Comparison of ENCODE assay signal across 9 cellular contexts in genomic region chr16:88681084-88681680, GRCh38. TPM values are rescaled to one million over a fixed set of nuclear protein-coding genes. Genes with fewer than 3 reads are reported as not detected.
DNase-seq lines count a peak whose midpoint lies in the region; ATAC-seq and TF ChIP-seq lines count a peak whose summit lies in the region.
"Had no signal": no experiment of that assay in that cellular context is flagged by ENCODE, and none has a peak within 500 bp of the region (broad histone marks: within the 10 kb centered on the region; RNA-seq: fewer than 3 reads in every experiment).

No MANE protein-coding gene starts in this region.

- H3K27ac Mint-ChIP-seq in osteocyte (ENCODE audit: unreplicated experiment): no peak overlapping the region

- peaks cover 2% of the 10 kb centered on the region for H3K4me1 Mint-ChIP-seq in osteocyte (ENCODE audit: unreplicated experiment)

- peak; percentile 20 for TF ChIP-seq CTCF in osteocyte (IDR thresholded peaks at IDR 0.05)
- no peak for TF ChIP-seq CTCF in omental fat pad (IDR thresholded peaks at IDR 0.05)

- no peak for ATAC-seq in omental fat pad (ENCODE audit: low FRiP score)
- ATAC-seq in HG02763 (IDR thresholded peaks at IDR 0.05; ENCODE audit: unreplicated experiment): no peak

- H3K27me3 Mint-ChIP-seq in osteocyte (ENCODE audit: unreplicated experiment): peaks cover 20% of the 10 kb centered on the region

- DNase-seq in stimulated activated CD4-positive, alpha-beta T cell treated with anti-CD3 and anti-CD28 coated beads, Interleukin-15, amount 100 ng/mL, for 24 hours: peak; percentile 66
- DNase-seq in stimulated activated CD4-positive, alpha-beta T cell treated with anti-CD3 and anti-CD28 coated beads, Interleukin-2, amount 100 ng/mL, for 48 hours: no peak
- DNase-seq in OCI-M1 (lab: John Stamatoyannopoulos, UW) (peak; percentile 21), caudate nucleus (lab: John Stamatoyannopoulos, UW) (no peak), osteocyte (ENCODE audit: extremely low spot score, unreplicated experiment) (no peak), omental fat pad (ENCODE audit: low spot score) (no peak), middle frontal gyrus (ENCODE audit: extremely low spot score, low spot score) (no peak)

- H3K9me3 Mint-ChIP-seq in osteocyte (ENCODE audit: unreplicated experiment): no peaks in the 10 kb centered on the region
- H3K9me3 Mint-ChIP-seq: activated naive CD4-positive, alpha-beta T cell treated with anti-CD3 and anti-CD28 coated beads, Interleukin-2, amount 50 U/mL, for 72 hours had no signal

- H3K36me3 Mint-ChIP-seq in osteocyte (ENCODE audit: unreplicated experiment): no peaks in the 10 kb centered on the region
- H3K36me3 Mint-ChIP-seq: activated naive CD4-positive, alpha-beta T cell treated with anti-CD3 and anti-CD28 coated beads, Interleukin-2, amount 50 U/mL, for 72 hours had no signal

- H3K4me3 Mint-ChIP-seq in osteocyte (ENCODE audit: unreplicated experiment): no peak overlapping the region

- H3K27ac ChIP-seq in caudate nucleus (ENCODE audit: low read depth, low read length): peak overlapping the region; percentile 44

RNA-seq across cellular contexts. Expression of gene SNAI3, which starts 5.1 kb away (rescaled TPM):
- total RNA-seq in osteocyte: not detected in 2 replicates
- 1 to 10 TPM in 2 of 4 donors, under 1 TPM in 2; 0.37 to 2.3 (median 0.99) TPM for total RNA-seq in omental fat pad

RNA-seq across cellular contexts. Expression of gene MVD, which starts 18.3 kb away (rescaled TPM):
- total RNA-seq in osteocyte: 28.8 and 32.8 TPM in 2 replicates
- total RNA-seq in omental fat pad: 10 to 100 TPM; 10.9 to 27.5 (median 16.3) TPM

RNA-seq across cellular contexts. Expression of gene RNF166, which starts 25.0 kb away (rescaled TPM):
- total RNA-seq in osteocyte (17.2 and 19.3 TPM in 2 replicates), omental fat pad (10 to 100 TPM; 13.5 to 36.4 (median 20.2) TPM)

RNA-seq across cellular contexts. Expression of gene CTU2, which starts 25.1 kb away (rescaled TPM):
- 20.6 and 21.2 TPM in 2 replicates for total RNA-seq in osteocyte
- total RNA-seq in omental fat pad: 10 to 100 TPM in 2 of 4 donors, 1 to 10 TPM in 2; 6.8 to 23.7 (median 10.2) TPM

RNA-seq across cellular contexts. Expression of gene CYBA, which starts 30.3 kb away (rescaled TPM):
- 51.4 and 51.8 TPM in 2 replicates for total RNA-seq in osteocyte
- 100 to 1,000 TPM; 174 to 329 (median 245) TPM for total RNA-seq in omental fat pad

Comparison
In these comparisons a context has a peak if more than half of its experiments do, and no peak if none do; other contexts are left out.
1. DNase-seq: peak in stimulated activated CD4-positive, alpha-beta T cell treated with anti-CD3 and anti-CD28 coated beads, Interleukin-15, amount 100 ng/mL, for 24 hours (single experiment) and OCI-M1 (single experiment); none in stimulated activated CD4-positive, alpha-beta T cell treated with anti-CD3 and anti-CD28 coated beads, Interleukin-2, amount 100 ng/mL, for 48 hours (0 of 2), caudate nucleus (0 of 61), osteocyte (single experiment), omental fat pad (single experiment) and middle frontal gyrus (single experiment).